In genomic region chr19:18789883-18790565, GRCh38 we compare ENCODE assay signal across 9 cellular contexts. TPM values are rescaled to one million over a fixed set of nuclear protein-coding genes. Genes with fewer than 3 reads are reported as not detected.
DNase-seq lines count a peak whose midpoint lies in the region; ATAC-seq and TF ChIP-seq lines count a peak whose summit lies in the region.
"Had no signal": no experiment of that assay in that cellular context is flagged by ENCODE, and none has a peak within 500 bp of the region (broad histone marks: within the 10 kb centered on the region; RNA-seq: fewer than 3 reads in every experiment).

No MANE protein-coding gene starts in this region.

- H3K4me1 Mint-ChIP-seq in activated CD8-positive, alpha-beta T cell treated with anti-CD3 and anti-CD28 coated beads for 36 hours (ENCODE audit: low read depth), result peaks cover 37% of the 10 kb centered on the region
- H3K4me1 Mint-ChIP-seq in activated CD8-positive, alpha-beta T cell treated with anti-CD3 and anti-CD28 coated beads, Interleukin-2, amount 10 ng/mL, durations not matched to agents 7 days and 5 days (ENCODE audit: low read depth), result peaks cover 27% of the 10 kb centered on the region
- H3K4me1 Mint-ChIP-seq in stimulated activated naive B cell treated with anti-CD40 and anti-IgM and Interleukin-4, amounts not matched to agents 10 μg/mL and 1 μg/mL and 100 μg/mL, for 72 hours, result peaks cover 30 to 55% of the 10 kb centered on the region in 2 donors

- H3K4me3 ChIP-seq in iPS-15b (ENCODE audit: low read depth, low read length), result peak overlapping the region; percentile 71

- no peaks in the 10 kb centered on the region for H3K36me3 ChIP-seq in iPS-15b (ENCODE audit: control insufficient read depth, insufficient read depth, low read length)

- H3K9me3 Mint-ChIP-seq in activated CD8-positive, alpha-beta T cell treated with anti-CD3 and anti-CD28 coated beads for 36 hours, result peaks cover 3% of the 10 kb centered on the region
- no peaks in the 10 kb centered on the region for H3K9me3 Mint-ChIP-seq in activated CD8-positive, alpha-beta T cell treated with anti-CD3 and anti-CD28 coated beads, Interleukin-2, amount 10 ng/mL, durations not matched to agents 7 days and 5 days (ENCODE audit: insufficient read depth)
- peaks cover 0 to 1% of the 10 kb centered on the region in 2 donors for H3K9me3 Mint-ChIP-seq in stimulated activated naive B cell treated with anti-CD40 and anti-IgM and Interleukin-4, amounts not matched to agents 10 μg/mL and 1 μg/mL and 100 μg/mL, for 72 hours

- H3K4me3 Mint-ChIP-seq in activated CD8-positive, alpha-beta T cell treated with anti-CD3 and anti-CD28 coated beads for 36 hours, result peak overlapping the region; percentile 48
- H3K4me3 Mint-ChIP-seq in activated CD8-positive, alpha-beta T cell treated with anti-CD3 and anti-CD28 coated beads, Interleukin-2, amount 10 ng/mL, durations not matched to agents 7 days and 5 days, result no peak overlapping the region
- H3K4me3 Mint-ChIP-seq in stimulated activated naive B cell treated with anti-CD40 and anti-IgM and Interleukin-4, amounts not matched to agents 10 μg/mL and 1 μg/mL and 100 μg/mL, for 72 hours, result peak overlapping the region; percentile 80 to 87

- H3K27ac Mint-ChIP-seq in activated CD8-positive, alpha-beta T cell treated with anti-CD3 and anti-CD28 coated beads for 36 hours, result no peak overlapping the region
- no peak overlapping the region for H3K27ac Mint-ChIP-seq in activated CD8-positive, alpha-beta T cell treated with anti-CD3 and anti-CD28 coated beads, Interleukin-2, amount 10 ng/mL, durations not matched to agents 7 days and 5 days
- peak overlapping the region; percentile 79 for H3K27ac Mint-ChIP-seq in stimulated activated naive B cell treated with anti-CD40 and anti-IgM and Interleukin-4, amounts not matched to agents 10 μg/mL and 1 μg/mL and 100 μg/mL, for 72 hours

- DNase-seq in activated CD8-positive, alpha-beta T cell treated with anti-CD3 and anti-CD28 coated beads for 36 hours, result peak; percentile 46
- no peak for DNase-seq in activated CD8-positive, alpha-beta T cell treated with anti-CD3 and anti-CD28 coated beads, Interleukin-2, amount 10 ng/mL, durations not matched to agents 7 days and 5 days
- DNase-seq in activated T-cell treated with anti-CD3 and anti-CD28 coated beads, Interleukin-2, amount 50 U/mL, for 1 hour, result peak; percentile 40
- peak; percentile 33 for DNase-seq in stimulated activated naive B cell treated with anti-CD40 and anti-IgM and Interleukin-4, amounts not matched to agents 10 μg/mL and 1 μg/mL and 100 μg/mL, for 72 hours
- no peak for DNase-seq in activated gamma-delta T cell treated with Interleukin-2 at 50 U/mL for 16 hours
- DNase-seq in NCI-H1694 (lab: John Stamatoyannopoulos, UW), result no peak

- H3K4me1 ChIP-seq in iPS-15b (ENCODE audit: control insufficient read depth, insufficient read depth, low read length), result peaks cover 3% of the 10 kb centered on the region

- no peaks in the 10 kb centered on the region for H3K9me3 ChIP-seq in iPS-15b (ENCODE audit: control insufficient read depth, insufficient read depth, low read length)

- H3K9ac ChIP-seq in iPS-15b (ENCODE audit: low read depth, low read length), result no peak overlapping the region

- TF ChIP-seq CTCF in activated CD8-positive, alpha-beta T cell treated with anti-CD3 and anti-CD28 coated beads for 36 hours (IDR thresholded peaks at IDR 0.05), result no peak

- peak; percentile 18 for ATAC-seq in activated CD8-positive, alpha-beta T cell treated with anti-CD3 and anti-CD28 coated beads for 36 hours
- ATAC-seq in activated CD8-positive, alpha-beta T cell treated with anti-CD3 and anti-CD28 coated beads, Interleukin-2, amount 10 ng/mL, durations not matched to agents 7 days and 5 days, result no peak
- peak; percentile 67 to 69 for ATAC-seq in stimulated activated naive B cell treated with anti-CD40 and anti-IgM and Interleukin-4, amounts not matched to agents 10 μg/mL and 1 μg/mL and 100 μg/mL, for 72 hours (replicated peaks)
- no peak for ATAC-seq in HG02763 (IDR thresholded peaks at IDR 0.05; ENCODE audit: unreplicated experiment)

- intact Hi-C loops in activated CD8-positive, alpha-beta T cell treated with anti-CD3 and anti-CD28 coated beads for 36 hours (cut with micrococcal nuclease), result no loop called here

- peaks cover 76% of the 10 kb centered on the region for H3K27me3 Mint-ChIP-seq in activated CD8-positive, alpha-beta T cell treated with anti-CD3 and anti-CD28 coated beads for 36 hours
- peaks cover 82% of the 10 kb centered on the region for H3K27me3 Mint-ChIP-seq in activated CD8-positive, alpha-beta T cell treated with anti-CD3 and anti-CD28 coated beads, Interleukin-2, amount 10 ng/mL, durations not matched to agents 7 days and 5 days (ENCODE audit: low read depth)
- H3K27me3 Mint-ChIP-seq in stimulated activated naive B cell treated with anti-CD40 and anti-IgM and Interleukin-4, amounts not matched to agents 10 μg/mL and 1 μg/mL and 100 μg/mL, for 72 hours, result peaks cover 71 to 84% of the 10 kb centered on the region in 2 donors

- H3K27me3 ChIP-seq in iPS-15b (ENCODE audit: control insufficient read depth, insufficient read depth, low read length), result peaks cover 83% of the 10 kb centered on the region

- POLR2A ChIA-PET in activated CD8-positive, alpha-beta T cell treated with anti-CD3 and anti-CD28 coated beads for 36 hours (lab: Charles Lee), result no interaction called here
- POLR2A ChIA-PET in activated CD8-positive, alpha-beta T cell treated with anti-CD3 and anti-CD28 coated beads, Interleukin-2, amount 10 ng/mL, durations not matched to agents 7 days and 5 days (lab: Charles Lee), result no interaction called here

- CTCF ChIA-PET in activated CD8-positive, alpha-beta T cell treated with anti-CD3 and anti-CD28 coated beads for 36 hours (lab: Charles Lee), result no interaction called here
- CTCF ChIA-PET in activated CD8-positive, alpha-beta T cell treated with anti-CD3 and anti-CD28 coated beads, Interleukin-2, amount 10 ng/mL, durations not matched to agents 7 days and 5 days (lab: Charles Lee), result no interaction called here

- peaks cover 3% of the 10 kb centered on the region for H3K36me3 Mint-ChIP-seq in activated CD8-positive, alpha-beta T cell treated with anti-CD3 and anti-CD28 coated beads for 36 hours (ENCODE audit: low read depth)
- peaks cover 5% of the 10 kb centered on the region for H3K36me3 Mint-ChIP-seq in activated CD8-positive, alpha-beta T cell treated with anti-CD3 and anti-CD28 coated beads, Interleukin-2, amount 10 ng/mL, durations not matched to agents 7 days and 5 days (ENCODE audit: low read depth)
- H3K36me3 Mint-ChIP-seq in stimulated activated naive B cell treated with anti-CD40 and anti-IgM and Interleukin-4, amounts not matched to agents 10 μg/mL and 1 μg/mL and 100 μg/mL, for 72 hours, result peaks cover 0 to 9% of the 10 kb centered on the region in 2 donors

RNA-seq across cellular contexts. Expression of gene COMP, which starts 1.1 kb away (rescaled TPM):
- not detected for total RNA-seq in activated CD8-positive, alpha-beta T cell treated with anti-CD3 and anti-CD28 coated beads for 36 hours
- not detected for total RNA-seq in activated CD8-positive, alpha-beta T cell treated with anti-CD3 and anti-CD28 coated beads, Interleukin-2, amount 10 ng/mL, durations not matched to agents 7 days and 5 days
- total RNA-seq: T-helper 2 cell treated with Interferon-gamma antibody and Interleukin-4, amounts not matched to agents 100 ng/mL and 5 ng/mL, for 36 hours had no signal

RNA-seq across cellular contexts. Expression of gene UPF1, which starts 41.7 kb away (rescaled TPM):
- total RNA-seq in activated CD8-positive, alpha-beta T cell treated with anti-CD3 and anti-CD28 coated beads for 36 hours, result 10 to 100 TPM; 75.9 to 87.6 TPM
- 10 to 100 TPM; 81.8 to 84.0 TPM for total RNA-seq in activated CD8-positive, alpha-beta T cell treated with anti-CD3 and anti-CD28 coated beads, Interleukin-2, amount 10 ng/mL, durations not matched to agents 7 days and 5 days

Comparison
In these comparisons a context has a peak if more than half of its experiments do, and no peak if none do; other contexts are left out.
1. ATAC-seq: peak in activated CD8-positive, alpha-beta T cell treated with anti-CD3 and anti-CD28 coated beads for 36 hours (single experiment) and stimulated activated naive B cell treated with anti-CD40 and anti-IgM and Interleukin-4, amounts not matched to agents 10 μg/mL and 1 μg/mL and 100 μg/mL, for 72 hours (2 of 2); none in activated CD8-positive, alpha-beta T cell treated with anti-CD3 and anti-CD28 coated beads, Interleukin-2, amount 10 ng/mL, durations not matched to agents 7 days and 5 days (single experiment) and HG02763 (single experiment).
2. DNase-seq: peak in activated CD8-positive, alpha-beta T cell treated with anti-CD3 and anti-CD28 coated beads for 36 hours (single experiment), activated T-cell treated with anti-CD3 and anti-CD28 coated beads, Interleukin-2, amount 50 U/mL, for 1 hour (single experiment) and stimulated activated naive B cell treated with anti-CD40 and anti-IgM and Interleukin-4, amounts not matched to agents 10 μg/mL and 1 μg/mL and 100 μg/mL, for 72 hours (single experiment); none in activated CD8-positive, alpha-beta T cell treated with anti-CD3 and anti-CD28 coated beads, Interleukin-2, amount 10 ng/mL, durations not matched to agents 7 days and 5 days (single experiment), activated gamma-delta T cell treated with Interleukin-2 at 50 U/mL for 16 hours (single experiment) and NCI-H1694 (single experiment).